In genomic region chr1:177547200-177547599, GRCh38 we compare ENCODE assay signal across 9 cellular contexts.
"Had no signal": no experiment of that assay in that cellular context is flagged by ENCODE, and none has a peak within 500 bp of the region (broad histone marks: within the 10 kb centered on the region; RNA-seq: fewer than 3 reads in every experiment).

No MANE protein-coding gene starts in this region.

- FAIRE-seq: H1, H54, HepG2 had no signal

- H3K4me3 ChIP-seq: GM23338 had no signal

- H3K27ac ChIP-seq: HL-60 had no signal

- ATAC-seq: GM23338, HepG2 had no signal

- DNase-seq: H9, HCEC 1CT, HFFc6, KG1 had no signal
